Comparison of ENCODE assay signal across 17 cellular contexts in the genomic region with DNA sequence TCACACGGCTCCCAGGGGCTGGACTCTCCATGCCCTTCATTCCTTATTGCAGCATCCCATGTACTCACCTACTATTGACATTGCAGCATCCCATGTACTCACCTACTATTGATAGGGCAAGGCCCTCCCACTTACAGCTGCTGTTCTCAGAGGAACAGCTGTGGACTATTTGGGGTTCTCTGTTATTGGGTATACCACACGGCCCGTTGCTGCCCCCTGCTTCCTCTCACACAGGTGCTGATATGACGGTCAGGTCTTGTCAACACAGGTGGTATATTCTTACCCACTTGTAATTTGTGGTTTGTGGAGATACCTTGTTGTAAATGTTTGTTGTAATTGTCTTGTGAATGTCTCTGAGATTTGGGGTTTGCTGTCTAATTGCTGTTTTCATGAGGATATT. TPM values are rescaled to one million over a fixed set of nuclear protein-coding genes. Genes with fewer than 3 reads are reported as not detected.
DNase-seq lines count a peak whose midpoint lies in the region; ATAC-seq, FAIRE-seq and TF ChIP-seq lines count a peak whose summit lies in the region.
"Had no signal": no experiment of that assay in that cellular context is flagged by ENCODE, and none has a peak within 500 bp of the region (broad histone marks: within the 10 kb centered on the region; RNA-seq: fewer than 3 reads in every experiment).

No MANE protein-coding gene starts in this region.

- TF ChIP-seq CTCF in nephron progenitor cell (IDR thresholded peaks at IDR 0.05): no peak

- peak; percentile 40 for ATAC-seq in GM21717 (IDR thresholded peaks at IDR 0.05; ENCODE audit: unreplicated experiment)
- ATAC-seq in HG03520 (IDR thresholded peaks at IDR 0.05; ENCODE audit: unreplicated experiment): peak; percentile 36
- peak; percentile 49 for ATAC-seq in stimulated activated memory B cell treated with anti-CD40 and anti-IgM and Interleukin-4, amounts not matched to agents 10 μg/mL and 1 μg/mL and 100 μg/mL, for 72 hours
- ATAC-seq: lower lobe of right lung; naive thymus-derived CD8-positive, alpha-beta T cell; PC-3 had no signal

- peaks cover 5% of the 10 kb centered on the region for H3K9me3 Mint-ChIP-seq in stimulated activated memory B cell treated with anti-CD40 and anti-IgM and Interleukin-4, amounts not matched to agents 10 μg/mL and 1 μg/mL and 100 μg/mL, for 72 hours
- peaks cover 5% of the 10 kb centered on the region for H3K9me3 Mint-ChIP-seq in nephron progenitor cell

- no peak overlapping the region for H3K4me3 Mint-ChIP-seq in stimulated activated memory B cell treated with anti-CD40 and anti-IgM and Interleukin-4, amounts not matched to agents 10 μg/mL and 1 μg/mL and 100 μg/mL, for 72 hours
- no peak overlapping the region for H3K4me3 Mint-ChIP-seq in nephron progenitor cell
- H3K4me3 Mint-ChIP-seq: activated naive CD8-positive, alpha-beta T cell treated with anti-CD3 and anti-CD28 coated beads, Interleukin-2, amount 10 ng/mL, durations not matched to agents 7 days and 5 days; naive thymus-derived CD8-positive, alpha-beta T cell had no signal

- peaks cover 38% of the 10 kb centered on the region for H3K4me1 Mint-ChIP-seq in stimulated activated memory B cell treated with anti-CD40 and anti-IgM and Interleukin-4, amounts not matched to agents 10 μg/mL and 1 μg/mL and 100 μg/mL, for 72 hours
- peaks cover 19% of the 10 kb centered on the region for H3K4me1 Mint-ChIP-seq in nephron progenitor cell

- H3K36me3 Mint-ChIP-seq in stimulated activated memory B cell treated with anti-CD40 and anti-IgM and Interleukin-4, amounts not matched to agents 10 μg/mL and 1 μg/mL and 100 μg/mL, for 72 hours: peaks cover 54% of the 10 kb centered on the region
- peaks cover 69% of the 10 kb centered on the region for H3K36me3 Mint-ChIP-seq in nephron progenitor cell (ENCODE audit: low read depth)

- in situ Hi-C loops in G401 (cut with HindIII; ENCODE audit: low sequenced_read_pairs): no loop called here

- DNase-seq in GM19239 (ENCODE audit: insufficient read length, low spot score) (no peak), G401 (ENCODE audit: low spot score) (no peak), DMS79 treated with DMSO at 0.1 percent for 48 hours (lab: John Stamatoyannopoulos, UW) (no peak), nephron progenitor cell (no peak)
- DNase-seq: activated naive CD8-positive, alpha-beta T cell treated with anti-CD3 and anti-CD28 coated beads, Interleukin-2, amount 10 ng/mL, durations not matched to agents 7 days and 5 days; activated T-cell treated with anti-CD3 and anti-CD28 coated beads, Interleukin-2, amount 50 U/mL, for 48 hours; dermis blood vessel endothelial cell; lower lobe of right lung; MG63; naive thymus-derived CD8-positive, alpha-beta T cell; NCI-H187; NCI-H524 treated with DMSO at 0.1 percent for 48 hours; PC-3; posterior cingulate gyrus had no signal

- H3K27me3 Mint-ChIP-seq in stimulated activated memory B cell treated with anti-CD40 and anti-IgM and Interleukin-4, amounts not matched to agents 10 μg/mL and 1 μg/mL and 100 μg/mL, for 72 hours: no peaks in the 10 kb centered on the region
- peaks cover 4% of the 10 kb centered on the region for H3K27me3 Mint-ChIP-seq in nephron progenitor cell (ENCODE audit: low read depth, poor library complexity)
- H3K27me3 Mint-ChIP-seq: activated naive CD8-positive, alpha-beta T cell treated with anti-CD3 and anti-CD28 coated beads, Interleukin-2, amount 10 ng/mL, durations not matched to agents 7 days and 5 days; naive thymus-derived CD8-positive, alpha-beta T cell had no signal

- H3K27ac Mint-ChIP-seq in stimulated activated memory B cell treated with anti-CD40 and anti-IgM and Interleukin-4, amounts not matched to agents 10 μg/mL and 1 μg/mL and 100 μg/mL, for 72 hours: no peak overlapping the region
- H3K27ac Mint-ChIP-seq in nephron progenitor cell: no peak overlapping the region
- H3K27ac Mint-ChIP-seq: activated naive CD8-positive, alpha-beta T cell treated with anti-CD3 and anti-CD28 coated beads, Interleukin-2, amount 10 ng/mL, durations not matched to agents 7 days and 5 days had no signal

- peak; percentile 35 for FAIRE-seq in GM19239 (lab: Jason Lieb, UNC)

RNA-seq across cellular contexts. Expression of a gene that starts 18.8 kb away (rescaled TPM):
- 6.1 and 8.6 TPM in 2 replicates for total RNA-seq in G401 (2014; rRNA removed; shearing (Covaris generic))

RNA-seq across cellular contexts. Expression of a gene that starts 24.2 kb away (rescaled TPM):
- total RNA-seq in G401 (2014; rRNA removed; shearing (Covaris generic)): 0.71 and 7.4 TPM in 2 replicates
